7 cellular contexts compared by ENCODE assay signal in the genomic region with DNA sequence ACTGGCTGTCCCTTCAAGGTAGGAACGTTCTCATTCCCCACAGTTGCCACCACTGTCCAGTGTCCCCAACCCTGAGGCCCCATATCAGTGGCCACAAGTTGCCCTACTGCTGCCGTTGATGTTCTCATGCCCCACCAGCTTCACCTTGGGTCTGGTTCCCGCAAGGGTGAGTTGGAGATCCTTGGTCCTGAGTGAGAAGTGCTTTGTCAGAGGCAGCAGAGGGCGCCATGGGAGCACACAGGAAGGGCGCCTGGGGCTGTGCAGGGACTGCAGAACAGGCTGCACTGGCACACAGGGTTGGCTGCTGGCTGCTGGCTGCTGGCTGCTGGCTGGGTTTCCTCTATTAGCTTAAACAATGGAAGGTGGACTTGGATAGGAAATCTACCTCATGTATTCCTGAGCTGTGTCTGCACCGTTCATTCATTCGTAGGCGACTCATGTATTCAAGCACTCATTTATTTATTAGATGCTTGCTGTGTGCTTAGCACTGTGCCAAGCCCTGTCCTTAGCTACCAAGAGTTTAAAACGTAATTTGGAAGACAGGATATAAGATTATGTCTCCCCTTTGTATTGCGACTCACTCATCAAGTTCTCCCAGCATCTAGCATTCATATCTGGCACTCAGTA. TPM values are rescaled to one million over a fixed set of nuclear protein-coding genes. Genes with fewer than 3 reads are reported as not detected.
DNase-seq lines count a peak whose midpoint lies in the region; ATAC-seq and TF ChIP-seq lines count a peak whose summit lies in the region.

No MANE protein-coding gene starts in this region.

- no CpG with 5 or more reads among the region's 10 CpGs for WGBS in iPS DF 6.9 (ENCODE audit: insufficient coverage, insufficient read length)

- CTCF ChIA-PET in PC-9 (lab: Charles Lee), result interaction anchor here (2.4 kb wide), 1 partner anchor 139 kb away, joined by 9 read pairs; no protein-coding TSS in a partner anchor

- intact Hi-C loops in PC-9 (cut with micrococcal nuclease; ENCODE audit: unreplicated experiment) (loop anchor here (1.0 to 10.0 kb wide), 2 partner anchors 319 to 394 kb away; a partner anchor contains a TSS), ascending aorta (cut with DNase I) (loop anchor here (5.0 to 10.0 kb wide), 2 partner anchors 259 to 312 kb away; a partner anchor contains a TSS)

- H3K36me3 ChIP-seq in GM06990 (ENCODE audit: control insufficient read depth, insufficient read depth, low read length) (no peaks in the 10 kb centered on the region), Karpas-422 (ENCODE audit: insufficient read depth, low read length) (no peaks in the 10 kb centered on the region), PC-9 (ENCODE audit: low read depth) (peaks cover 18% of the 10 kb centered on the region), ascending aorta (no peaks in the 10 kb centered on the region), iPS DF 6.9 (ENCODE audit: control insufficient read depth, insufficient read depth, low read length) (no peaks in the 10 kb centered on the region)

- H3K79me2 ChIP-seq in Karpas-422 (ENCODE audit: low read length), result no peaks in the 10 kb centered on the region
- H3K79me2 ChIP-seq in PC-9 (ENCODE audit: low read depth), result peaks cover 25% of the 10 kb centered on the region

- peaks cover 59% of the 10 kb centered on the region for H3F3A ChIP-seq in PC-9 (ENCODE audit: insufficient read depth, low read depth)

- TF ChIP-seq CTCF in GM06990 (IDR thresholded peaks at IDR 0.05; ENCODE audit: insufficient read depth, low read length, poor library complexity, severe bottlenecking) (peak; percentile 79), PC-9 (conservative IDR thresholded peaks at IDR 0.05) (peak; percentile 67), ascending aorta (IDR thresholded peaks at IDR 0.05) (peak; percentile 16 to 26 (median 18))

- no peak overlapping the region for H3K27ac Mint-ChIP-seq in stimulated activated effector memory CD8-positive, alpha-beta T cell treated with anti-CD3 and anti-CD28 coated beads, Interleukin-12 subunit alpha, Interleukin-12 subunit beta, amount 100 ng/mL, for 72 hours

- no peak overlapping the region for H3K4me2 ChIP-seq in Karpas-422 (ENCODE audit: low read depth, low read length, poor library complexity, severe bottlenecking)
- H3K4me2 ChIP-seq in PC-9, result 0 out of 2 replicates have a peak overlapping the region, but pooled peaks have one; percentile 97

- H3K27ac ChIP-seq in Karpas-422 (ENCODE audit: low read length), result no peak overlapping the region
- H3K27ac ChIP-seq in PC-9, result peak overlapping the region; percentile 98; the same call in 1 of the 2 replicates
- no peak overlapping the region for H3K27ac ChIP-seq in ascending aorta
- H3K27ac ChIP-seq in iPS DF 6.9 (ENCODE audit: low read length), result no peak overlapping the region

- no TSS peak for BruUV-seq in PC-9 (replicated peaks; lab: Mats Ljungman, UMichigan)

- POLR2A ChIA-PET in PC-9 (lab: Charles Lee; ENCODE audit: unreplicated experiment), result interaction anchor here (0.6 kb wide), 1 partner anchor 1432 kb away, joined by 3 read pairs; no protein-coding TSS in a partner anchor

- no peaks in the 10 kb centered on the region for H3K9me3 ChIP-seq in Karpas-422 (ENCODE audit: low read length)
- peaks cover 3% of the 10 kb centered on the region; the same call in 1 of the 2 replicates for H3K9me3 ChIP-seq in PC-9 (ENCODE audit: insufficient read depth, low read depth)
- no peaks in the 10 kb centered on the region for H3K9me3 ChIP-seq in ascending aorta
- no peaks in the 10 kb centered on the region for H3K9me3 ChIP-seq in iPS DF 6.9 (ENCODE audit: control insufficient read depth, insufficient read depth, low read length)

- H3K27me3 ChIP-seq in GM06990 (replicated peaks; ENCODE audit: control insufficient read depth, insufficient read depth, low read length) (no peaks in the 10 kb centered on the region; the same call in none of the 2 replicates), Karpas-422 (ENCODE audit: low read length) (no peaks in the 10 kb centered on the region), PC-9 (ENCODE audit: insufficient read depth, low read depth) (no peaks in the 10 kb centered on the region), ascending aorta (no peaks in the 10 kb centered on the region), iPS DF 6.9 (ENCODE audit: control insufficient read depth, insufficient read depth, low read length) (no peaks in the 10 kb centered on the region)

- no peak overlapping the region for H2AFZ ChIP-seq in Karpas-422 (ENCODE audit: low read length)
- H2AFZ ChIP-seq in PC-9, result no peak overlapping the region

- no peak for DNase-seq in GM06990 (ENCODE audit: extremely low read depth, insufficient read length)
- peak; percentile 88 for DNase-seq in Karpas-422
- DNase-seq in PC-9, result peak; percentile 48 to 61
- DNase-seq in ascending aorta (ENCODE audit: low spot score in 2 of 2), result no peak
- DNase-seq in iPS DF 6.9 (ENCODE audit: low read depth, low spot score), result peak; percentile 60
- DNase-seq in stimulated activated effector memory CD8-positive, alpha-beta T cell treated with anti-CD3 and anti-CD28 coated beads, Interleukin-12 subunit alpha, Interleukin-12 subunit beta, amount 100 ng/mL, for 72 hours (ENCODE audit: low spot score in 2 of 2), result no peak

- H3K4me1 ChIP-seq in Karpas-422 (ENCODE audit: low read length) (no peaks in the 10 kb centered on the region), PC-9 (replicated peaks; ENCODE audit: insufficient read depth) (peaks cover 42% of the 10 kb centered on the region), ascending aorta (no peaks in the 10 kb centered on the region), iPS DF 6.9 (ENCODE audit: control insufficient read depth, insufficient read depth, low read length) (no peaks in the 10 kb centered on the region)

- peak; percentile 71 for ATAC-seq in stimulated activated effector memory CD8-positive, alpha-beta T cell treated with anti-CD3 and anti-CD28 coated beads, Interleukin-12 subunit alpha, Interleukin-12 subunit beta, amount 100 ng/mL, for 72 hours
- no peak for ATAC-seq in GM21381 (IDR thresholded peaks at IDR 0.05; ENCODE audit: unreplicated experiment)

- H4K20me1 ChIP-seq in Karpas-422 (ENCODE audit: insufficient read depth, low read depth, low read length) (no peaks in the 10 kb centered on the region; the same call in 1 of the 2 replicates), PC-9 (ENCODE audit: insufficient read depth) (no peaks in the 10 kb centered on the region)

- H3K9ac ChIP-seq in Karpas-422 (ENCODE audit: low read length), result no peak overlapping the region

- no peaks in the 10 kb centered on the region for H3K9me3 Mint-ChIP-seq in stimulated activated effector memory CD8-positive, alpha-beta T cell treated with anti-CD3 and anti-CD28 coated beads, Interleukin-12 subunit alpha, Interleukin-12 subunit beta, amount 100 ng/mL, for 72 hours

- H3K4me3 ChIP-seq in GM06990 (replicated peaks; ENCODE audit: low read depth, low read length), result no peak overlapping the region
- no peak overlapping the region for H3K4me3 ChIP-seq in Karpas-422 (ENCODE audit: low read length)
- H3K4me3 ChIP-seq in PC-9, result no peak overlapping the region
- H3K4me3 ChIP-seq in ascending aorta, result no peak overlapping the region
- H3K4me3 ChIP-seq in iPS DF 6.9 (ENCODE audit: low read length), result no peak overlapping the region

- H3K4me3 Mint-ChIP-seq in stimulated activated effector memory CD8-positive, alpha-beta T cell treated with anti-CD3 and anti-CD28 coated beads, Interleukin-12 subunit alpha, Interleukin-12 subunit beta, amount 100 ng/mL, for 72 hours, result no peak overlapping the region

- H3K4me1 Mint-ChIP-seq in stimulated activated effector memory CD8-positive, alpha-beta T cell treated with anti-CD3 and anti-CD28 coated beads, Interleukin-12 subunit alpha, Interleukin-12 subunit beta, amount 100 ng/mL, for 72 hours, result peaks cover 10% of the 10 kb centered on the region

- no peaks in the 10 kb centered on the region for H3K36me3 Mint-ChIP-seq in stimulated activated effector memory CD8-positive, alpha-beta T cell treated with anti-CD3 and anti-CD28 coated beads, Interleukin-12 subunit alpha, Interleukin-12 subunit beta, amount 100 ng/mL, for 72 hours

- H3K9me2 ChIP-seq in Karpas-422 (replicated peaks; ENCODE audit: insufficient read depth, low read length), result no peaks in the 10 kb centered on the region
- no peaks in the 10 kb centered on the region for H3K9me2 ChIP-seq in PC-9 (ENCODE audit: insufficient read depth)

RNA-seq across cellular contexts. Expression of a gene that starts 2.1 kb away (rescaled TPM):
- not detected in 2 replicates for total RNA-seq in Karpas-422 (2014; rRNA removed; shearing (Covaris generic); ENCODE audit: low replicate concordance)
- total RNA-seq in PC-9 (2021) (2.1 and 4.3 TPM in 2 replicates), ascending aorta (764 TPM)

RNA-seq across cellular contexts. Expression of a gene that starts 6.9 kb away (rescaled TPM):
- total RNA-seq in Karpas-422 (2014; rRNA removed; shearing (Covaris generic); ENCODE audit: low replicate concordance), result not detected in 2 replicates
- total RNA-seq in PC-9 (2021) (not detected in 2 replicates), ascending aorta (not detected)

RNA-seq across cellular contexts. Expression of a gene that starts 19.9 kb away (rescaled TPM):
- total RNA-seq in Karpas-422 (2014; rRNA removed; shearing (Covaris generic); ENCODE audit: low replicate concordance), result not detected in 2 replicates
- total RNA-seq in PC-9 (2021) (not detected in 2 replicates), ascending aorta (not detected)

RNA-seq across cellular contexts. Expression of a gene that starts 35.3 kb away (rescaled TPM):
- total RNA-seq in Karpas-422 (2014; rRNA removed; shearing (Covaris generic); ENCODE audit: low replicate concordance), result not detected in 2 replicates
- not detected in 2 replicates for total RNA-seq in PC-9 (2021)
- total RNA-seq in ascending aorta, result 33.5 TPM

RNA-seq across cellular contexts. Expression of a gene that starts 42.8 kb away (rescaled TPM):
- not detected in 2 replicates for total RNA-seq in Karpas-422 (2014; rRNA removed; shearing (Covaris generic); ENCODE audit: low replicate concordance)
- total RNA-seq in PC-9 (2021) (not detected in 2 replicates), ascending aorta (not detected)

Comparison
In these comparisons a context has a peak if more than half of its experiments do, and no peak if none do; other contexts are left out.
1. DNase-seq: peak in Karpas-422 (single experiment), PC-9 (2 of 2) and iPS DF 6.9 (single experiment); none in GM06990 (single experiment), ascending aorta (0 of 2) and stimulated activated effector memory CD8-positive, alpha-beta T cell treated with anti-CD3 and anti-CD28 coated beads, Interleukin-12 subunit alpha, Interleukin-12 subunit beta, amount 100 ng/mL, for 72 hours (0 of 2).
2. CTCF ChIP-seq: peak in every context shown above with its lines; median percentile 79 in GM06990; 67 in PC-9; 18 in ascending aorta.
3. RNA of a gene that starts 2.1 kb away (total RNA-seq): 764 TPM in ascending aorta (single experiment); 2.1 to 4.3 TPM in PC-9 and not detected in Karpas-422; every median in the first group is over 100 times any median in the second.